ENCODE assay signal across 8 cellular contexts in genomic region chr12:47811581-47812484, GRCh38.
A peak's percentile ranks its signal among the peaks of the same experiment; 100 is the strongest.
DNase-seq lines count a peak whose midpoint lies in the region; ATAC-seq lines count a peak whose summit lies in the region.

No MANE protein-coding gene starts in this region.

- H3K4me3 ChIP-seq in iPS-15b (ENCODE audit: low read depth, low read length), result peak overlapping the region; percentile 27

- H3K4me3 Mint-ChIP-seq in activated naive CD8-positive, alpha-beta T cell treated with anti-CD3 and anti-CD28 coated beads, Interleukin-2, amount 50 U/mL, for 24 hours, result peak overlapping the region; percentile 90
- peak overlapping the region; percentile 90 to 95 for H3K4me3 Mint-ChIP-seq in stimulated activated naive CD8-positive, alpha-beta T cell treated with anti-CD3 and anti-CD28 coated beads, Interleukin-15, amount 100 ng/mL, for 72 hours

- peaks cover 50% of the 10 kb centered on the region for H3K36me3 Mint-ChIP-seq in activated naive CD8-positive, alpha-beta T cell treated with anti-CD3 and anti-CD28 coated beads, Interleukin-2, amount 50 U/mL, for 24 hours (ENCODE audit: low read depth)

- no peaks in the 10 kb centered on the region for H3K27me3 ChIP-seq in iPS-15b (ENCODE audit: control insufficient read depth, insufficient read depth, low read length)

- H3K36me3 ChIP-seq in iPS-15b (ENCODE audit: control insufficient read depth, insufficient read depth, low read length), result no peaks in the 10 kb centered on the region

- DNase-seq in HS-5 (ENCODE audit: low read depth) (peak; percentile 77), NOMO-1 (lab: John Stamatoyannopoulos, UW; ENCODE audit: unreplicated experiment in 2 of 2) (no peak), NCI-H2081 treated with DMSO at 0.1 percent for 48 hours (lab: John Stamatoyannopoulos, UW) (no peak)
- no peak for DNase-seq in activated naive CD8-positive, alpha-beta T cell treated with anti-CD3 and anti-CD28 coated beads, Interleukin-2, amount 50 U/mL, for 24 hours
- DNase-seq in stimulated activated naive CD8-positive, alpha-beta T cell treated with anti-CD3 and anti-CD28 coated beads, Interleukin-15, amount 100 ng/mL, for 72 hours, result no peak
- DNase-seq in activated CD8-positive, alpha-beta memory T cell treated with anti-CD3 and anti-CD28 coated beads, Interleukin-2, amount 50 U/mL, for 48 hours, result no peak

- no peaks in the 10 kb centered on the region for H3K9me3 Mint-ChIP-seq in activated naive CD8-positive, alpha-beta T cell treated with anti-CD3 and anti-CD28 coated beads, Interleukin-2, amount 50 U/mL, for 24 hours
- peaks cover 6 to 7% of the 10 kb centered on the region in 2 donors for H3K9me3 Mint-ChIP-seq in stimulated activated naive CD8-positive, alpha-beta T cell treated with anti-CD3 and anti-CD28 coated beads, Interleukin-15, amount 100 ng/mL, for 72 hours

- H3K4me1 ChIP-seq in iPS-15b (ENCODE audit: control insufficient read depth, insufficient read depth, low read length), result peaks cover 43% of the 10 kb centered on the region

- no peak for ATAC-seq in activated naive CD8-positive, alpha-beta T cell treated with anti-CD3 and anti-CD28 coated beads, Interleukin-2, amount 50 U/mL, for 24 hours
- ATAC-seq in stimulated activated naive CD8-positive, alpha-beta T cell treated with anti-CD3 and anti-CD28 coated beads, Interleukin-15, amount 100 ng/mL, for 72 hours, result no peak
- ATAC-seq in GM21825 (IDR thresholded peaks at IDR 0.05; ENCODE audit: unreplicated experiment), result no peak

- peaks cover 92% of the 10 kb centered on the region for H3K4me1 Mint-ChIP-seq in activated naive CD8-positive, alpha-beta T cell treated with anti-CD3 and anti-CD28 coated beads, Interleukin-2, amount 50 U/mL, for 24 hours
- H3K4me1 Mint-ChIP-seq in stimulated activated naive CD8-positive, alpha-beta T cell treated with anti-CD3 and anti-CD28 coated beads, Interleukin-15, amount 100 ng/mL, for 72 hours, result peaks cover 96% of the 10 kb centered on the region

- H3K27me3 Mint-ChIP-seq in activated naive CD8-positive, alpha-beta T cell treated with anti-CD3 and anti-CD28 coated beads, Interleukin-2, amount 50 U/mL, for 24 hours, result no peaks in the 10 kb centered on the region
- H3K27me3 Mint-ChIP-seq in stimulated activated naive CD8-positive, alpha-beta T cell treated with anti-CD3 and anti-CD28 coated beads, Interleukin-15, amount 100 ng/mL, for 72 hours, result no peaks in the 10 kb centered on the region

- no peaks in the 10 kb centered on the region for H3K9me3 ChIP-seq in iPS-15b (ENCODE audit: control insufficient read depth, insufficient read depth, low read length)

- no peak overlapping the region for H3K9ac ChIP-seq in iPS-15b (ENCODE audit: low read depth, low read length)

- peak overlapping the region; percentile 98 for H3K27ac Mint-ChIP-seq in activated naive CD8-positive, alpha-beta T cell treated with anti-CD3 and anti-CD28 coated beads, Interleukin-2, amount 50 U/mL, for 24 hours
- H3K27ac Mint-ChIP-seq in stimulated activated naive CD8-positive, alpha-beta T cell treated with anti-CD3 and anti-CD28 coated beads, Interleukin-15, amount 100 ng/mL, for 72 hours, result peak overlapping the region; percentile 94
